Comparison of ENCODE assay signal across 27 cellular contexts in genomic region chr14:37318938-37319337, GRCh38.
"Had no signal": no experiment of that assay in that cellular context is flagged by ENCODE, and none has a peak within 500 bp of the region (broad histone marks: within the 10 kb centered on the region; RNA-seq: fewer than 3 reads in every experiment).

No MANE protein-coding gene starts in this region.

- H3K36me3 Mint-ChIP-seq: activated naive CD8-positive, alpha-beta T cell treated with anti-CD3 and anti-CD28 coated beads for 36 hours had no signal

- H3K27me3 ChIP-seq: ascending aorta, SJSA1 had no signal

- H3K36me3 ChIP-seq: ascending aorta, SJSA1 had no signal

- H3K9ac ChIP-seq: SK-N-SH had no signal

- H3K4me1 Mint-ChIP-seq: activated CD4-positive, alpha-beta T cell treated with anti-CD3 and anti-CD28 coated beads, Interleukin-2, amount 10 ng/mL, durations not matched to agents 24 days and 14 days; activated naive CD8-positive, alpha-beta T cell treated with anti-CD3 and anti-CD28 coated beads for 36 hours; activated T-helper 17 cell treated with anti-CD3 and anti-CD28 coated beads, Interleukin-2, amount 50 U/mL, for 72 hours had no signal

- H3K4me3 Mint-ChIP-seq: activated CD4-positive, alpha-beta T cell treated with anti-CD3 and anti-CD28 coated beads, Interleukin-2, amount 10 ng/mL, durations not matched to agents 24 days and 14 days; activated CD8-positive, alpha-beta T cell treated with anti-CD3 and anti-CD28 coated beads for 36 hours; activated naive CD8-positive, alpha-beta T cell treated with anti-CD3 and anti-CD28 coated beads for 36 hours; activated T-cell treated with anti-CD3 and anti-CD28 coated beads, Interleukin-2, amount 50 U/mL, for 72 hours; activated T-helper 17 cell treated with anti-CD3 and anti-CD28 coated beads, Interleukin-2, amount 50 U/mL, for 72 hours; T-helper 1 cell treated with Interleukin-12 subunit alpha and Interleukin-12 subunit beta and Interleukin-4 antibody, amounts not matched to agents 30 μg/mL and 1 μg/mL, for 36 hours; T-helper 2 cell treated with Interferon-gamma antibody and Interleukin-4, amounts not matched to agents 5 μg/mL and 100 μg/mL, for 36 hours had no signal

- H3K4me3 ChIP-seq: ascending aorta, SJSA1 had no signal

- H3K4me1 ChIP-seq: ascending aorta, SJSA1 had no signal

- H3K27ac ChIP-seq: ascending aorta, SJSA1 had no signal

- H3K27me3 Mint-ChIP-seq: activated CD4-positive, alpha-beta T cell treated with anti-CD3 and anti-CD28 coated beads, Interleukin-2, amount 10 ng/mL, durations not matched to agents 24 days and 14 days; activated CD8-positive, alpha-beta T cell treated with anti-CD3 and anti-CD28 coated beads for 36 hours; activated T-helper 17 cell treated with anti-CD3 and anti-CD28 coated beads, Interleukin-2, amount 50 U/mL, for 72 hours had no signal

- H3K4me2 ChIP-seq: SK-N-SH had no signal

- H3K9me3 Mint-ChIP-seq: activated CD4-positive, alpha-beta T cell treated with anti-CD3 and anti-CD28 coated beads, Interleukin-2, amount 10 ng/mL, durations not matched to agents 24 days and 14 days; T-helper 1 cell treated with Interleukin-12 subunit alpha and Interleukin-12 subunit beta and Interleukin-4 antibody, amounts not matched to agents 30 μg/mL and 1 μg/mL, for 36 hours had no signal

- H3K9me3 ChIP-seq: SJSA1, SK-N-SH had no signal

- ATAC-seq: activated CD8-positive, alpha-beta T cell treated with anti-CD3 and anti-CD28 coated beads for 36 hours; activated T-cell treated with anti-CD3 and anti-CD28 coated beads, Interleukin-2, amount 50 U/mL, for 72 hours; activated T-helper 17 cell treated with anti-CD3 and anti-CD28 coated beads, Interleukin-2, amount 50 U/mL, for 72 hours; Panc1 had no signal

- DNase-seq: activated CD4-positive, alpha-beta T cell treated with anti-CD3 and anti-CD28 coated beads, Interleukin-2, amount 10 ng/mL, durations not matched to agents 24 days and 14 days; activated CD4-positive, alpha-beta T cell treated with anti-CD3 and anti-CD28 coated beads, Interleukin-2, amount 50 U/mL, for 4 hours; activated CD8-positive, alpha-beta T cell treated with anti-CD3 and anti-CD28 coated beads for 36 hours; activated effector memory CD4-positive, alpha-beta T cell treated with anti-CD3 and anti-CD28 coated beads, Interleukin-2, amount 50 U/mL, for 16 hours; activated naive CD4-positive, alpha-beta T cell; activated naive CD4-positive, alpha-beta T cell treated with anti-CD3 and anti-CD28 coated beads, Interleukin-2, amount 50 U/mL, for 16 hours; activated naive CD8-positive, alpha-beta T cell treated with anti-CD3 and anti-CD28 coated beads for 36 hours; activated T-cell treated with anti-CD3 and anti-CD28 coated beads, Interleukin-2, amount 50 U/mL, for 1 hour; activated T-cell treated with anti-CD3 and anti-CD28 coated beads, Interleukin-2, amount 50 U/mL, for 72 hours; amygdala; caudate nucleus; MM.1S; MV-4-11; NCI-H1092; NCI-H1436 treated with DMSO at 0.1 percent for 48 hours; NCI-H1694 treated with DMSO at 0.1 percent for 48 hours; NCI-H2029; NCI-H345; NCI-H524 treated with DMSO at 0.1 percent for 48 hours; SHP77 treated with DMSO at 0.1 percent for 48 hours; SK-N-SH had no signal

- H3K27ac Mint-ChIP-seq: activated CD4-positive, alpha-beta T cell treated with anti-CD3 and anti-CD28 coated beads, Interleukin-2, amount 10 ng/mL, durations not matched to agents 24 days and 14 days; activated CD8-positive, alpha-beta T cell treated with anti-CD3 and anti-CD28 coated beads for 36 hours; activated naive CD8-positive, alpha-beta T cell treated with anti-CD3 and anti-CD28 coated beads for 36 hours; activated T-cell treated with anti-CD3 and anti-CD28 coated beads, Interleukin-2, amount 50 U/mL, for 72 hours; activated T-helper 17 cell treated with anti-CD3 and anti-CD28 coated beads, Interleukin-2, amount 50 U/mL, for 72 hours; T-helper 1 cell treated with Interleukin-12 subunit alpha and Interleukin-12 subunit beta and Interleukin-4 antibody, amounts not matched to agents 30 μg/mL and 1 μg/mL, for 36 hours; T-helper 2 cell treated with Interferon-gamma antibody and Interleukin-4, amounts not matched to agents 5 μg/mL and 100 μg/mL, for 36 hours had no signal
